In genomic region chr13:110499621-110500281, GRCh38 we compare ENCODE assay signal across 10 cellular contexts.
DNase-seq lines count a peak whose midpoint lies in the region; ATAC-seq lines count a peak whose summit lies in the region.
"Had no signal": no experiment of that assay in that cellular context is flagged by ENCODE, and none has a peak within 500 bp of the region (broad histone marks: within the 10 kb centered on the region; RNA-seq: fewer than 3 reads in every experiment).

No MANE protein-coding gene starts in this region.

- H3K27ac Mint-ChIP-seq in T-helper 2 cell treated with Interferon-gamma antibody and Interleukin-4, amounts not matched to agents 5 μg/mL and 100 μg/mL, for 36 hours = no peak overlapping the region
- H3K27ac Mint-ChIP-seq: dendritic cell treated with granulocyte-macrophage colony-stimulating factor and Interleukin-4, amounts not matched to agents 40 ng/mL and 50 ng/mL, for 4 days had no signal

- DNase-seq in DMS 273 treated with DMSO at 0.1 percent for 48 hours (lab: John Stamatoyannopoulos, UW) = peak; percentile 14
- peak; percentile 67 for DNase-seq in NCI-H1694 treated with DMSO at 0.1 percent for 48 hours (lab: John Stamatoyannopoulos, UW)
- DNase-seq in SK-MEL-5 (ENCODE audit: low read depth, low spot score) = peak; percentile 45
- DNase-seq in kidney glomerular epithelial cell (lab: John Stamatoyannopoulos, UW) = peak; percentile 64
- DNase-seq in T-helper 2 cell treated with Interferon-gamma antibody and Interleukin-4, amounts not matched to agents 5 μg/mL and 100 μg/mL, for 36 hours (ENCODE audit: low spot score) = no peak
- DNase-seq in AG08396 (ENCODE audit: low spot score) = no peak
- no peak for DNase-seq in activated CD4-positive, CD25-positive, alpha-beta regulatory T cell (lab: John Stamatoyannopoulos, UW)
- DNase-seq: left colon had no signal

- H3K36me3 Mint-ChIP-seq in T-helper 2 cell treated with Interferon-gamma antibody and Interleukin-4, amounts not matched to agents 5 μg/mL and 100 μg/mL, for 36 hours (ENCODE audit: low read depth) = no peaks in the 10 kb centered on the region

- in situ Hi-C loops in SK-MEL-5 (cut with HindIII; ENCODE audit: low pct_unique_long_range_greater_than_20kb, low sequenced_read_pairs) = no loop called here

- H3K27me3 Mint-ChIP-seq in T-helper 2 cell treated with Interferon-gamma antibody and Interleukin-4, amounts not matched to agents 5 μg/mL and 100 μg/mL, for 36 hours (ENCODE audit: low read depth) = no peaks in the 10 kb centered on the region

- no peak overlapping the region for H3K4me3 Mint-ChIP-seq in T-helper 2 cell treated with Interferon-gamma antibody and Interleukin-4, amounts not matched to agents 5 μg/mL and 100 μg/mL, for 36 hours
- H3K4me3 Mint-ChIP-seq: dendritic cell treated with granulocyte-macrophage colony-stimulating factor and Interleukin-4, amounts not matched to agents 40 ng/mL and 50 ng/mL, for 4 days had no signal

- H3K9me3 Mint-ChIP-seq in T-helper 2 cell treated with Interferon-gamma antibody and Interleukin-4, amounts not matched to agents 5 μg/mL and 100 μg/mL, for 36 hours = no peaks in the 10 kb centered on the region

- ATAC-seq in HG03442 (IDR thresholded peaks at IDR 0.05; ENCODE audit: unreplicated experiment) = no peak
- ATAC-seq: left colon had no signal

- H3K4me1 Mint-ChIP-seq in T-helper 2 cell treated with Interferon-gamma antibody and Interleukin-4, amounts not matched to agents 5 μg/mL and 100 μg/mL, for 36 hours (ENCODE audit: low read depth) = no peaks in the 10 kb centered on the region

Comparison
In these comparisons a context has a peak if more than half of its experiments do, and no peak if none do; other contexts are left out.
1. DNase-seq: peak in DMS 273 treated with DMSO at 0.1 percent for 48 hours (single experiment), NCI-H1694 treated with DMSO at 0.1 percent for 48 hours (single experiment), SK-MEL-5 (single experiment) and kidney glomerular epithelial cell (single experiment); none in T-helper 2 cell treated with Interferon-gamma antibody and Interleukin-4, amounts not matched to agents 5 μg/mL and 100 μg/mL, for 36 hours (single experiment), AG08396 (single experiment) and activated CD4-positive, CD25-positive, alpha-beta regulatory T cell (0 of 4).